In the genomic region with DNA sequence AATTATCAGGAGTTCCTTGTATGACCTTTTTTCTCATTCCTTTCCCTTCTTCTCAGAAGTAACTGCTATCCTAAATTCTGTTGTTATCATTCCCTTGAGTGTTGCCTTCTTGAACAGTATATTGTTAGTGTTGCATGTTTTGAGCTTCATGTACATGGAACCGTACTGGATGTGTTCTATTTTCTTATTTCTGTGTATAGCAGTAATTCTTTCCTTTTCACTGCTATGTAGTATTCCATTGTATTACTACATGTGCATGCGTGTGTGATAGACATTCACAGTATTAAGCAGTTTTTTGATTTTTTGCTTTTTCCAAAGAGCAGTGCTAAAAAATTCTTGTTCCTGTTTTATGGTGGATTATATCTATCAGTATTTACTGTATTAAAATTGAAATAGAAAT, we compare ENCODE assay signal across 19 cellular contexts.
DNase-seq lines count a peak whose midpoint lies in the region; ATAC-seq, FAIRE-seq and TF ChIP-seq lines count a peak whose summit lies in the region.
"Had no signal": no experiment of that assay in that cellular context is flagged by ENCODE, and none has a peak within 500 bp of the region (broad histone marks: within the 10 kb centered on the region; RNA-seq: fewer than 3 reads in every experiment).

No MANE protein-coding gene starts in this region.

- SMC1A ChIA-PET in GM12878 (lab: Charles Lee; ENCODE audit: uncharacterized antibody, unreplicated experiment) = interaction anchor here (0.7 to 2.0 kb wide), 8 partner anchors 9 to 97 kb away, joined by 3 to 9 read pairs (median 3); no protein-coding TSS in a partner anchor

- no peaks in the 10 kb centered on the region for H3K36me3 ChIP-seq in Karpas-422 (ENCODE audit: insufficient read depth, low read length)
- H3K36me3 ChIP-seq in GM12878 (ENCODE audit: control insufficient read depth in 2 of 2, insufficient read depth in 2 of 2, low read length in 1 of 2) = no peaks in the 10 kb centered on the region; a peak in 1 of 4 replicates
- H3K36me3 ChIP-seq: BE2C had no signal

- H3K9me2 ChIP-seq in Karpas-422 (replicated peaks; ENCODE audit: insufficient read depth, low read length) = no peaks in the 10 kb centered on the region

- no peak for TF ChIP-seq CTCF in GM12878 (IDR thresholded peaks at IDR 0.05 in 2 of 3, conservative IDR thresholded peaks at IDR 0.05 in 1 of 3; ENCODE audit: control insufficient read depth in 2 of 3, extremely low read depth in 1 of 3, insufficient read depth in 1 of 3, low read depth in 3 of 3, low read length in 3 of 3)
- TF ChIP-seq CTCF in activated CD8-positive, alpha-beta T cell treated with anti-CD3 and anti-CD28 coated beads for 36 hours (IDR thresholded peaks at IDR 0.05) = no peak

- intact Hi-C loops in GM12878 (cut with micrococcal nuclease; ENCODE audit: unreplicated experiment) (no loop called here), posterior cingulate gyrus (cut with DNase I) (no loop called here)
- intact Hi-C loops in activated CD8-positive, alpha-beta T cell treated with anti-CD3 and anti-CD28 coated beads for 36 hours (cut with micrococcal nuclease) = no loop called here

- in situ Hi-C loops in GM12878 (cut with MboI) = no loop called here

- H3K9me3 ChIP-seq in Karpas-422 (ENCODE audit: low read length) (no peaks in the 10 kb centered on the region), GM12878 (replicated peaks; ENCODE audit: control insufficient read depth, insufficient read depth, low read length) (no peaks in the 10 kb centered on the region; the same call in 2 of the 3 replicates)
- H3K9me3 ChIP-seq: BE2C, BLaER1 had no signal

- WGBS in GM12878 (ENCODE audit: insufficient coverage, insufficient replicate concordance, low lambda C conversion rate, missing lambda C conversion rate) = 100% methylated on average over 2 of the region's 2 CpGs

- POLR2A ChIA-PET in GM12878 (lab: Charles Lee) = interaction anchor here (0.5 to 0.6 kb wide), 2 partner anchors 75 to 122 kb away, joined by 3 to 4 read pairs; no protein-coding TSS in a partner anchor
- POLR2A ChIA-PET in activated CD8-positive, alpha-beta T cell treated with anti-CD3 and anti-CD28 coated beads for 36 hours (lab: Charles Lee) = no interaction called here

- H3K4me2 ChIP-seq in Karpas-422 (ENCODE audit: low read depth, low read length, poor library complexity, severe bottlenecking) = no peak overlapping the region
- H3K4me2 ChIP-seq in GM12878 (ENCODE audit: control insufficient read depth, insufficient read depth) = no peak overlapping the region
- H3K4me2 ChIP-seq: BLaER1 had no signal

- no peak overlapping the region for H3K4me3 ChIP-seq in Karpas-422 (ENCODE audit: low read length)
- H3K4me3 ChIP-seq in GM12878 = no peak overlapping the region
- H3K4me3 ChIP-seq: BLaER1 had no signal

- peak overlapping the region; percentile 66; the same call in 1 of the 2 replicates for H3K27ac ChIP-seq in Karpas-422 (ENCODE audit: low read length)
- H3K27ac ChIP-seq in GM12878 (ENCODE audit: control insufficient read depth, insufficient read depth) = no peak overlapping the region
- H3K27ac ChIP-seq: BLaER1 had no signal

- H3K9ac ChIP-seq in Karpas-422 (ENCODE audit: low read length) (no peak overlapping the region), GM12878 (ENCODE audit: control insufficient read depth, insufficient read depth, low read length) (no peak overlapping the region)
- H3K9ac ChIP-seq: BLaER1 had no signal

- H3K4me1 Mint-ChIP-seq in activated CD8-positive, alpha-beta T cell treated with anti-CD3 and anti-CD28 coated beads for 36 hours (ENCODE audit: low read depth) = peaks cover 32% of the 10 kb centered on the region
- H3K4me1 Mint-ChIP-seq: CD14-positive monocyte had no signal

- H2AFZ ChIP-seq in Karpas-422 (ENCODE audit: low read length) = no peak overlapping the region
- no peak overlapping the region for H2AFZ ChIP-seq in GM12878 (ENCODE audit: control insufficient read depth, low read depth, low read length)

- TF ChIP-seq EP300 in GM12878 (IDR thresholded peaks at IDR 0.05; ENCODE audit: borderline replicate concordance in 1 of 2, control insufficient read depth in 1 of 2, low read depth in 2 of 2, low read length in 2 of 2) = no peak

- H4K20me1 ChIP-seq in Karpas-422 (ENCODE audit: insufficient read depth, low read depth, low read length) (no peaks in the 10 kb centered on the region), GM12878 (ENCODE audit: control insufficient read depth, insufficient read depth) (no peaks in the 10 kb centered on the region)

- H3K4me1 ChIP-seq in Karpas-422 (ENCODE audit: low read length) (peaks cover 28% of the 10 kb centered on the region), GM12878 (ENCODE audit: control insufficient read depth, insufficient read depth, low read length) (peaks cover 7% of the 10 kb centered on the region)
- H3K4me1 ChIP-seq: BE2C, BLaER1 had no signal

- DNase-seq in Karpas-422 (no peak), GM12878 (ENCODE audit: low read depth, low spot score) (no peak), posterior cingulate gyrus (no peak)
- DNase-seq in activated CD8-positive, alpha-beta T cell treated with anti-CD3 and anti-CD28 coated beads for 36 hours = no peak
- DNase-seq: 8988T; ACHN; BE2C; C1 segment of cervical spinal cord; CD4-positive, alpha-beta memory T cell; CD4-positive, CD25-positive, alpha-beta regulatory T cell; CD8-positive, alpha-beta memory T cell; COR-L47; DMS 273 treated with DMSO at 0.1 percent for 48 hours; DMS153; DMS79 treated with DMSO at 0.1 percent for 48 hours; GF-D8 had no signal

- no peak overlapping the region for H3K4me3 Mint-ChIP-seq in activated CD8-positive, alpha-beta T cell treated with anti-CD3 and anti-CD28 coated beads for 36 hours
- H3K4me3 Mint-ChIP-seq: CD14-positive monocyte; CD4-positive, CD25-positive, alpha-beta regulatory T cell; CD8-positive, alpha-beta memory T cell had no signal

- H3K36me3 Mint-ChIP-seq in activated CD8-positive, alpha-beta T cell treated with anti-CD3 and anti-CD28 coated beads for 36 hours (ENCODE audit: low read depth) = peaks cover 4% of the 10 kb centered on the region

- FAIRE-seq in GM12878 (lab: Jason Lieb, UNC) = no peak

- H3K27me3 ChIP-seq in Karpas-422 (ENCODE audit: low read length) = no peaks in the 10 kb centered on the region
- no peaks in the 10 kb centered on the region for H3K27me3 ChIP-seq in GM12878 (replicated peaks in 1 of 2; ENCODE audit: control insufficient read depth in 2 of 2, insufficient read depth in 2 of 2, low read length in 1 of 2)
- H3K27me3 ChIP-seq: BE2C, BLaER1 had no signal

- H3K27ac Mint-ChIP-seq in activated CD8-positive, alpha-beta T cell treated with anti-CD3 and anti-CD28 coated beads for 36 hours = no peak overlapping the region
- H3K27ac Mint-ChIP-seq: CD14-positive monocyte had no signal

- BruUV-seq in GM12878 (replicated peaks; lab: Mats Ljungman, UMichigan) = no TSS peak

- no peak for TF ChIP-seq RAD21 in GM12878 (IDR thresholded peaks at IDR 0.05; ENCODE audit: insufficient read depth, low read depth, low read length)

- no peaks in the 10 kb centered on the region for H3K27me3 Mint-ChIP-seq in activated CD8-positive, alpha-beta T cell treated with anti-CD3 and anti-CD28 coated beads for 36 hours
- H3K27me3 Mint-ChIP-seq: CD4-positive, alpha-beta memory T cell; CD4-positive, CD25-positive, alpha-beta regulatory T cell had no signal

- RAD21 ChIA-PET in GM12878 (lab: Charles Lee; ENCODE audit: unreplicated experiment) = interaction anchor here (0.7 to 2.3 kb wide), 5 partner anchors 15 to 102 kb away, joined by 3 to 8 read pairs (median 3); no protein-coding TSS in a partner anchor

- CTCF ChIA-PET in GM12878 (lab: Yijun Ruan, JAX) = interaction anchor here (1.6 to 3.5 kb wide), 3 partner anchors 42 to 156 kb away, joined by 4 to 11 read pairs (median 5); no protein-coding TSS in a partner anchor
- CTCF ChIA-PET in activated CD8-positive, alpha-beta T cell treated with anti-CD3 and anti-CD28 coated beads for 36 hours (lab: Charles Lee) = no interaction called here

- no peak for ATAC-seq in GM12878
- no peak for ATAC-seq in GM18873 (IDR thresholded peaks at IDR 0.05; ENCODE audit: low FRiP score, unreplicated experiment)
- ATAC-seq in activated CD8-positive, alpha-beta T cell treated with anti-CD3 and anti-CD28 coated beads for 36 hours = no peak

- H3K79me2 ChIP-seq in Karpas-422 (ENCODE audit: low read length) = peaks cover 93% of the 10 kb centered on the region
- H3K79me2 ChIP-seq in GM12878 (ENCODE audit: control insufficient read depth, insufficient read depth, low read length) = peaks cover 3% of the 10 kb centered on the region

- no peaks in the 10 kb centered on the region for H3K9me3 Mint-ChIP-seq in activated CD8-positive, alpha-beta T cell treated with anti-CD3 and anti-CD28 coated beads for 36 hours
- H3K9me3 Mint-ChIP-seq: CD14-positive monocyte; CD4-positive, alpha-beta memory T cell; CD4-positive, CD25-positive, alpha-beta regulatory T cell; CD8-positive, alpha-beta memory T cell had no signal

- no peak for TF ChIP-seq POLR2A in GM12878 (IDR thresholded peaks at IDR 0.05; ENCODE audit: low read depth, low read length)

TF ChIP-seq in GM12878, 131 proteins besides CTCF, POLR2A, EP300 and RAD21:
- no peak for TF ChIP-seq SUPT20H (IDR thresholded peaks at IDR 0.05; ENCODE audit: borderline replicate concordance, control insufficient read depth, low read depth, low read length)
- no peak for TF ChIP-seq ETV6 (conservative IDR thresholded peaks at IDR 0.05 in 1 of 2, IDR thresholded peaks at IDR 0.05 in 1 of 2; ENCODE audit: borderline replicate concordance in 1 of 2, low read depth in 1 of 2)
- TF ChIP-seq, protein P1, sequence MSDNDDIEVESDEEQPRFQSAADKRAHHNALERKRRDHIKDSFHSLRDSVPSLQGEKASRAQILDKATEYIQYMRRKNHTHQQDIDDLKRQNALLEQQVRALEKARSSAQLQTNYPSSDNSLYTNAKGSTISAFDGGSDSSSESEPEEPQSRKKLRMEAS (IDR thresholded peaks at IDR 0.05; ENCODE audit: low read depth, low read length) = no peak
- TF ChIP-seq MTA2 (IDR thresholded peaks at IDR 0.05; ENCODE audit: low read depth) = no peak
- TF ChIP-seq ZNF24 (IDR thresholded peaks at IDR 0.05) = peak; percentile 60; the same call in 1 of the 2 replicates
- TF ChIP-seq SMARCA5 (IDR thresholded peaks at IDR 0.05) = peak; percentile 62
- TF ChIP-seq GABPA (IDR thresholded peaks at IDR 0.05; ENCODE audit: low read depth) = no peak
